ENCODE assay signal across 11 cellular contexts in genomic region chr3:100496711-100497261, GRCh38. TPM values are rescaled to one million over a fixed set of nuclear protein-coding genes. Genes with fewer than 3 reads are reported as not detected.
DNase-seq lines count a peak whose midpoint lies in the region; ATAC-seq, FAIRE-seq and TF ChIP-seq lines count a peak whose summit lies in the region.
"Had no signal": no experiment of that assay in that cellular context is flagged by ENCODE, and none has a peak within 500 bp of the region (broad histone marks: within the 10 kb centered on the region; RNA-seq: fewer than 3 reads in every experiment).

No MANE protein-coding gene starts in this region.

- POLR2A ChIA-PET in A549 (lab: Yijun Ruan, JAX): no interaction called here
- POLR2A ChIA-PET in A673 (lab: Charles Lee; ENCODE audit: low non-redundant PET): no interaction called here

- CTCF ChIA-PET in A549 (lab: Yijun Ruan, JAX) (interaction anchor here (1.2 kb wide), 1 partner anchor 93 kb away, joined by 3 read pairs; no protein-coding TSS in a partner anchor), A673 (lab: Charles Lee) (no interaction called here)

- H3K9me3 ChIP-seq in A549: no peaks in the 10 kb centered on the region
- no peaks in the 10 kb centered on the region for H3K9me3 ChIP-seq in adipocyte (ENCODE audit: control insufficient read depth, low read length)
- no peaks in the 10 kb centered on the region for H3K9me3 ChIP-seq in gastroesophageal sphincter
- no peaks in the 10 kb centered on the region for H3K9me3 ChIP-seq in A673 (ENCODE audit: low read depth, low read length, poor library complexity, severe bottlenecking)

- H3K27me3 ChIP-seq in adipocyte (replicated peaks; ENCODE audit: control insufficient read depth, insufficient read depth, low read length) (no peaks in the 10 kb centered on the region), gastroesophageal sphincter (no peaks in the 10 kb centered on the region), A673 (replicated peaks; ENCODE audit: insufficient read depth, low read depth, low read length, poor library complexity) (no peaks in the 10 kb centered on the region)

- H3K4me3 ChIP-seq in A549 (no peak overlapping the region), adipocyte (ENCODE audit: low read length) (peak overlapping the region; percentile 48), gastroesophageal sphincter (no peak overlapping the region), A673 (ENCODE audit: low read depth, low read length, poor library complexity, severe bottlenecking) (no peak overlapping the region)
- H3K4me3 ChIP-seq: BLaER1 had no signal

- no peak for TF ChIP-seq EP300 in A549 (IDR thresholded peaks at IDR 0.05)
- no peak for TF ChIP-seq EP300 in gastroesophageal sphincter (IDR thresholded peaks at IDR 0.05)

- H3K27ac ChIP-seq in A549 (no peak overlapping the region), gastroesophageal sphincter (no peak overlapping the region), A673 (ENCODE audit: low read depth, low read length, poor library complexity, severe bottlenecking) (no peak overlapping the region)
- H3K27ac ChIP-seq: BLaER1 had no signal

- no TSS peak for BruUV-seq in A673 (replicated peaks; lab: Mats Ljungman, UMichigan)

- intact Hi-C loops in A673 (cut with micrococcal nuclease; ENCODE audit: unreplicated experiment): no loop called here

- DNase-seq in A549 (ENCODE audit: low read depth in 1 of 2, low spot score in 1 of 2) (no peak), adipocyte (ENCODE audit: low read depth) (peak; percentile 39), A673 (ENCODE audit: low spot score) (no peak), ecto neural progenitor cell (ENCODE audit: low spot score) (no peak)
- DNase-seq in activated CD4-positive, alpha-beta T cell treated with anti-CD3 and anti-CD28 coated beads for 4 hours: no peak
- DNase-seq: effector CD4-positive, alpha-beta T cell; NCI-H510A had no signal

- ATAC-seq in A549 (no peak), GM19351 (IDR thresholded peaks at IDR 0.05; ENCODE audit: unreplicated experiment) (peak; percentile 35), HG03342 (IDR thresholded peaks at IDR 0.05; ENCODE audit: unreplicated experiment) (peak; percentile 34), gastroesophageal sphincter (no peak)

- no peak for FAIRE-seq in A549 (lab: Jason Lieb, UNC)

- H3K4me1 ChIP-seq in A549 (peaks cover 8% of the 10 kb centered on the region), adipocyte (ENCODE audit: control insufficient read depth, insufficient read depth, low read length) (peaks cover 33% of the 10 kb centered on the region), gastroesophageal sphincter (peaks cover 0 to 14% (median 0%) of the 10 kb centered on the region in 3 donors), A673 (ENCODE audit: insufficient read depth, low read length, poor library complexity, severe bottlenecking) (no peaks in the 10 kb centered on the region)

- H3K36me3 ChIP-seq in adipocyte (ENCODE audit: control insufficient read depth, insufficient read depth, low read length, severe bottlenecking): no peaks in the 10 kb centered on the region
- H3K36me3 ChIP-seq in gastroesophageal sphincter: no peaks in the 10 kb centered on the region
- H3K36me3 ChIP-seq in A673 (ENCODE audit: insufficient read depth, low read length, poor library complexity, severe bottlenecking): no peaks in the 10 kb centered on the region
- H3K36me3 ChIP-seq: BLaER1 had no signal

- TF ChIP-seq CTCF in A549 (IDR thresholded peaks at IDR 0.05): no peak
- TF ChIP-seq CTCF in gastroesophageal sphincter (IDR thresholded peaks at IDR 0.05): no peak
- no peak for TF ChIP-seq CTCF in A673 (conservative IDR thresholded peaks at IDR 0.05; ENCODE audit: low read depth, low read length)

- H3K4me2 ChIP-seq in A549: peak overlapping the region; percentile 9; the same call in 1 of the 3 replicates
- H3K4me2 ChIP-seq: BLaER1 had no signal

- no peak for TF ChIP-seq RAD21 in A549 (conservative IDR thresholded peaks at IDR 0.05 in 1 of 2, IDR thresholded peaks at IDR 0.05 in 1 of 2)

- TF ChIP-seq POLR2A in A549 (IDR thresholded peaks at IDR 0.05; ENCODE audit: low read length) (no peak), gastroesophageal sphincter (IDR thresholded peaks at IDR 0.05) (no peak)

- H3K9ac ChIP-seq in adipocyte (ENCODE audit: low read length): peak overlapping the region; percentile 13
- H3K9ac ChIP-seq: BLaER1 had no signal

TF ChIP-seq in A549, 52 proteins besides CTCF, POLR2A, EP300 and RAD21:
- TF ChIP-seq ZSCAN20 (CRISPR knock-in tag; IDR thresholded peaks at IDR 0.05) (no peak), CBX2 (IDR thresholded peaks at IDR 0.05; ENCODE audit: borderline replicate concordance, low read depth) (no peak), PBX3 (IDR thresholded peaks at IDR 0.05) (no peak), CHD4 (IDR thresholded peaks at IDR 0.05; ENCODE audit: borderline replicate concordance) (no peak), RCOR1 (IDR thresholded peaks at IDR 0.05; ENCODE audit: low read depth, low read length) (no peak), MYC (IDR thresholded peaks at IDR 0.05; ENCODE audit: borderline replicate concordance, low read length) (no peak), JUN (IDR thresholded peaks at IDR 0.05) (no peak), ZC3H11A (IDR thresholded peaks at IDR 0.05) (no peak), ZFP36 (IDR thresholded peaks at IDR 0.05; ENCODE audit: borderline replicate concordance, partially characterized antibody) (no peak), SMC3 (IDR thresholded peaks at IDR 0.05) (no peak), FOXS1 (CRISPR knock-in tag; IDR thresholded peaks at IDR 0.05) (no peak), HOXB5 (CRISPR knock-in tag; IDR thresholded peaks at IDR 0.05) (no peak), SREBF2 (IDR thresholded peaks at IDR 0.05) (no peak), BHLHE40 (IDR thresholded peaks at IDR 0.05; ENCODE audit: low read depth, low read length) (no peak), REST (IDR thresholded peaks at IDR 0.05) (no peak), FOSB (CRISPR knock-in tag; IDR thresholded peaks at IDR 0.05) (no peak), NFE2L2 (conservative IDR thresholded peaks at IDR 0.05; ENCODE audit: low read length) (no peak), E2F6 (IDR thresholded peaks at IDR 0.05; ENCODE audit: borderline replicate concordance, low read depth) (no peak), ATOH8 (CRISPR knock-in tag; IDR thresholded peaks at IDR 0.05; ENCODE audit: low read depth) (no peak)

RNA-seq across cellular contexts. Expression of gene TMEM45A, which starts 4.4 kb away (rescaled TPM):
- polyA plus RNA-seq in A549 (2011; rRNA removed) (7.0 and 8.1 TPM in 2 replicates), A549 (2017; fragmentation: RNase III; extraction: RNeasy Plus Mini Kit Qiagen cat#74134 plus additional on column Dnase treatment) (3.3 to 5.2 TPM (median 4.6 TPM) in 3 replicates)
- polyA plus RNA-seq in A549 (2012; cell fraction: cytosol; rRNA removed): 0.47 and 0.73 TPM in 2 replicates
- 0.22 and 0.56 TPM in 2 replicates for polyA plus RNA-seq in A549 (2012; cell fraction: nucleus; rRNA removed)
- polyA minus RNA-seq in A549 (2011; rRNA and poly(A)+ RNA removed): 2.0 and 2.4 TPM in 2 replicates
- total RNA-seq in gastroesophageal sphincter (10 to 100 TPM in 3 of 4 donors, 1 to 10 TPM in 1; 8.9 to 18.4 (median 17.6) TPM), A673 (2021) (3.4 and 5.0 TPM in 2 replicates)

Comparison
In these comparisons a context has a peak if more than half of its experiments do, and no peak if none do; other contexts are left out.
1. ATAC-seq: peak in GM19351 (single experiment) and HG03342 (single experiment); none in A549 (0 of 2) and gastroesophageal sphincter (single experiment).